Comparison of ENCODE assay signal across 1 cellular context in the genomic region with DNA sequence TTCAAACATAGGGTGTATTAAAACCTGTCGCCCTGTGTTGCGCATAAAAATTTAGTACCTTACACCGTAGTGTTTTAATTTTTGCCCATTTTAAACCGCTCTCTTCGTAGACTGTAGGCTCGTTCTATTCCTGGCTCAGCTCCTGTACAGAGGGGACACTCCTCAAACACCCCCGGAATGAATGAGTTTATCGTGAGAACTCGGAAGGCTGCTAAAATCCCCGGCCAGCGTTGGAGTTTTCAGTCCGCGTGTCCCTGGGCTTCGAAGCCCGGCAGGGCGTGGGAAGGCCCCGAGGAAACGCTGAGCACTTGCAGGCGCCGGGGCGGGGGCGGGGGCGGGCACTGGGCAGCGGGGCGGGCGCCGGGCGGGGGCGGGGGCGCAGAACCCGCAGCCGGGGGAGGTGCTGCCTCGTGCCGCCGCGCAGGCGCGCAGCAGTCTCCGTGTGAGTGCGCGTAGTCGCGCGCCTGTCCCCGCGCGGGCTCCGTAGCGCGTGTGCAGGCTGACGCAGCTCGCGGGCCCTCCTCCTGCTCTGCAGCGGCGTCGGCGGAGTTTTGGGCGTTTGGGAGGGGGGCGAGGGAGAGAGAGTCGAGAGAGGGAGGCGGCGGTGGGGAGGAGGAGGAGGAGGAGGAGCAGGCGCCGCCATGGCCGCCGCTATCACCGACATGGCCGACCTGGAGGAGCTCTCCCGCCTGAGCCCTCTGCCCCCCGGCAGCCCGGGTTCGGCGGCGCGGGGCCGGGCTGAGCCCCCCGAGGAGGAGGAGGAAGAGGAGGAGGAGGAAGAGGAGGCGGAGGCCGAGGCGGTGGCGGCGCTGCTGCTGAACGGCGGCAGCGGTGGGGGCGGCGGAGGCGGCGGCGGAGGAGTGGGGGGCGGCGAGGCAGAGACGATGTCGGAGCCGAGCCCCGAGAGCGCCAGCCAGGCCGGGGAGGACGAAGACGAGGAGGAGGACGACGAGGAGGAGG.
A peak's percentile ranks its signal among the peaks of the same experiment; 100 is the strongest.
TF ChIP-seq lines count a peak whose summit lies in the region.

A gene with protein sequence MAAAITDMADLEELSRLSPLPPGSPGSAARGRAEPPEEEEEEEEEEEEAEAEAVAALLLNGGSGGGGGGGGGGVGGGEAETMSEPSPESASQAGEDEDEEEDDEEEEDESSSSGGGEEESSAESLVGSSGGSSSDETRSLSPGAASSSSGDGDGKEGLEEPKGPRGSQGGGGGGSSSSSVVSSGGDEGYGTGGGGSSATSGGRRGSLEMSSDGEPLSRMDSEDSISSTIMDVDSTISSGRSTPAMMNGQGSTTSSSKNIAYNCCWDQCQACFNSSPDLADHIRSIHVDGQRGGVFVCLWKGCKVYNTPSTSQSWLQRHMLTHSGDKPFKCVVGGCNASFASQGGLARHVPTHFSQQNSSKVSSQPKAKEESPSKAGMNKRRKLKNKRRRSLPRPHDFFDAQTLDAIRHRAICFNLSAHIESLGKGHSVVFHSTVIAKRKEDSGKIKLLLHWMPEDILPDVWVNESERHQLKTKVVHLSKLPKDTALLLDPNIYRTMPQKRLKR (plus strand): TSS at position 434 of the 960 bp plus-strand sequence. CDS start 208 bp downstream, at position 642.

TF ChIP-seq in HepG2, 621 proteins besides CTCF, POLR2A, EP300 and RAD21 (continued from another document and continues in another):
- TF ChIP-seq, protein P1, sequence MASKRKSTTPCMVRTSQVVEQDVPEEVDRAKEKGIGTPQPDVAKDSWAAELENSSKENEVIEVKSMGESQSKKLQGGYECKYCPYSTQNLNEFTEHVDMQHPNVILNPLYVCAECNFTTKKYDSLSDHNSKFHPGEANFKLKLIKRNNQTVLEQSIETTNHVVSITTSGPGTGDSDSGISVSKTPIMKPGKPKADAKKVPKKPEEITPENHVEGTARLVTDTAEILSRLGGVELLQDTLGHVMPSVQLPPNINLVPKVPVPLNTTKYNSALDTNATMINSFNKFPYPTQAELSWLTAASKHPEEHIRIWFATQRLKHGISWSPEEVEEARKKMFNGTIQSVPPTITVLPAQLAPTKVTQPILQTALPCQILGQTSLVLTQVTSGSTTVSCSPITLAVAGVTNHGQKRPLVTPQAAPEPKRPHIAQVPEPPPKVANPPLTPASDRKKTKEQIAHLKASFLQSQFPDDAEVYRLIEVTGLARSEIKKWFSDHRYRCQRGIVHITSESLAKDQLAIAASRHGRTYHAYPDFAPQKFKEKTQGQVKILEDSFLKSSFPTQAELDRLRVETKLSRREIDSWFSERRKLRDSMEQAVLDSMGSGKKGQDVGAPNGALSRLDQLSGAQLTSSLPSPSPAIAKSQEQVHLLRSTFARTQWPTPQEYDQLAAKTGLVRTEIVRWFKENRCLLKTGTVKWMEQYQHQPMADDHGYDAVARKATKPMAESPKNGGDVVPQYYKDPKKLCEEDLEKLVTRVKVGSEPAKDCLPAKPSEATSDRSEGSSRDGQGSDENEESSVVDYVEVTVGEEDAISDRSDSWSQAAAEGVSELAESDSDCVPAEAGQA (IDR thresholded peaks at IDR 0.05; ENCODE audit: low read depth), result no peak
- TF ChIP-seq, protein P1 (CRISPR knock-in tag; IDR thresholded peaks at IDR 0.05; ENCODE audit: borderline replicate concordance), result no peak
- TF ChIP-seq HNRNPLL (IDR thresholded peaks at IDR 0.05; ENCODE audit: low read depth, low read length, poor library complexity, severe bottlenecking), result peak; percentile 93
- TF ChIP-seq ZNF768 (CRISPR knock-in tag; IDR thresholded peaks at IDR 0.05), result peak; percentile 47; the same call in 1 of the 2 replicates
- peak; percentile 73 for TF ChIP-seq GATAD1 (CRISPR knock-in tag; IDR thresholded peaks at IDR 0.05)
- peak; percentile 83; the same call in 1 of the 2 replicates for TF ChIP-seq ZNF558 (CRISPR knock-in tag; IDR thresholded peaks at IDR 0.05; ENCODE audit: borderline replicate concordance)
- TF ChIP-seq GLI4 (CRISPR knock-in tag; IDR thresholded peaks at IDR 0.05; ENCODE audit: borderline replicate concordance), result no peak
- TF ChIP-seq, protein P2, sequence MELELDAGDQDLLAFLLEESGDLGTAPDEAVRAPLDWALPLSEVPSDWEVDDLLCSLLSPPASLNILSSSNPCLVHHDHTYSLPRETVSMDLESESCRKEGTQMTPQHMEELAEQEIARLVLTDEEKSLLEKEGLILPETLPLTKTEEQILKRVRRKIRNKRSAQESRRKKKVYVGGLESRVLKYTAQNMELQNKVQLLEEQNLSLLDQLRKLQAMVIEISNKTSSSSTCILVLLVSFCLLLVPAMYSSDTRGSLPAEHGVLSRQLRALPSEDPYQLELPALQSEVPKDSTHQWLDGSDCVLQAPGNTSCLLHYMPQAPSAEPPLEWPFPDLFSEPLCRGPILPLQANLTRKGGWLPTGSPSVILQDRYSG (CRISPR knock-in tag; IDR thresholded peaks at IDR 0.05), result peak; percentile 84; the same call in 1 of the 2 replicates
- TF ChIP-seq, protein P3, sequence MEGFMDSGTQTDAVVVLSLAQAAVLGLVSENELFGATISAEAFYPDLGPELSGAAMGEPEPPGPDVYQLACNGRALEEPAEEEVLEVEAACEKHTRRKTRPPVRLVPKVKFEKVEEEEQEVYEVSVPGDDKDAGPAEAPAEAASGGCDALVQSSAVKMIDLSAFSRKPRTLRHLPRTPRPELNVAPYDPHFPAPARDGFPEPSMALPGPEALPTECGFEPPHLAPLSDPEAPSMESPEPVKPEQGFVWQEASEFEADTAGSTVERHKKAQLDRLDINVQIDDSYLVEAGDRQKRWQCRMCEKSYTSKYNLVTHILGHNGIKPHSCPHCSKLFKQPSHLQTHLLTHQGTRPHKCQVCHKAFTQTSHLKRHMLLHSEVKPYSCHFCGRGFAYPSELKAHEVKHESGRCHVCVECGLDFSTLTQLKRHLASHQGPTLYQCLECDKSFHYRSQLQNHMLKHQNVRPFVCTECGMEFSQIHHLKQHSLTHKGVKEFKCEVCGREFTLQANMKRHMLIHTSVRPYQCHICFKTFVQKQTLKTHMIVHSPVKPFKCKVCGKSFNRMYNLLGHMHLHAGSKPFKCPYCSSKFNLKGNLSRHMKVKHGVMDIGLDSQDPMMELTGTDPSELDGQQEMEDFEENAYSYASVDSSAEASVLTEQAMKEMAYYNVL (CRISPR knock-in tag; IDR thresholded peaks at IDR 0.05; ENCODE audit: borderline replicate concordance), result no peak
- no peak for TF ChIP-seq ZNF282 (IDR thresholded peaks at IDR 0.05; ENCODE audit: partially characterized antibody)
- TF ChIP-seq, protein P4, sequence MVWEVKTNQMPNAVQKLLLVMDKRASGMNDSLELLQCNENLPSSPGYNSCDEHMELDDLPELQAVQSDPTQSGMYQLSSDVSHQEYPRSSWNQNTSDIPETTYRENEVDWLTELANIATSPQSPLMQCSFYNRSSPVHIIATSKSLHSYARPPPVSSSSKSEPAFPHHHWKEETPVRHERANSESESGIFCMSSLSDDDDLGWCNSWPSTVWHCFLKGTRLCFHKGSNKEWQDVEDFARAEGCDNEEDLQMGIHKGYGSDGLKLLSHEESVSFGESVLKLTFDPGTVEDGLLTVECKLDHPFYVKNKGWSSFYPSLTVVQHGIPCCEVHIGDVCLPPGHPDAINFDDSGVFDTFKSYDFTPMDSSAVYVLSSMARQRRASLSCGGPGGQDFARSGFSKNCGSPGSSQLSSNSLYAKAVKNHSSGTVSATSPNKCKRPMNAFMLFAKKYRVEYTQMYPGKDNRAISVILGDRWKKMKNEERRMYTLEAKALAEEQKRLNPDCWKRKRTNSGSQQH (CRISPR knock-in tag; IDR thresholded peaks at IDR 0.05; ENCODE audit: low read depth), result peak; percentile 61; the same call in 1 of the 2 replicates
- peak; percentile 84; the same call in 1 of the 2 replicates for TF ChIP-seq HOXA3 (CRISPR knock-in tag; IDR thresholded peaks at IDR 0.05)
- 0 out of 2 replicates have a peak, but pooled peaks have one; percentile 2 for TF ChIP-seq HNF4A (CRISPR knock-in tag; IDR thresholded peaks at IDR 0.05)
- TF ChIP-seq ZFP62 (CRISPR knock-in tag; IDR thresholded peaks at IDR 0.05), result no peak
- TF ChIP-seq ZBTB7A (CRISPR knock-in tag; IDR thresholded peaks at IDR 0.05), result peak; percentile 83; the same call in 1 of the 2 replicates
- no peak for TF ChIP-seq RXRA (CRISPR knock-in tag; IDR thresholded peaks at IDR 0.05)
- no peak for TF ChIP-seq NFIC (IDR thresholded peaks at IDR 0.05; ENCODE audit: low read length)
- TF ChIP-seq, protein P5, sequence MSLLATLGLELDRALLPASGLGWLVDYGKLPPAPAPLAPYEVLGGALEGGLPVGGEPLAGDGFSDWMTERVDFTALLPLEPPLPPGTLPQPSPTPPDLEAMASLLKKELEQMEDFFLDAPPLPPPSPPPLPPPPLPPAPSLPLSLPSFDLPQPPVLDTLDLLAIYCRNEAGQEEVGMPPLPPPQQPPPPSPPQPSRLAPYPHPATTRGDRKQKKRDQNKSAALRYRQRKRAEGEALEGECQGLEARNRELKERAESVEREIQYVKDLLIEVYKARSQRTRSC (CRISPR knock-in tag; IDR thresholded peaks at IDR 0.05; ENCODE audit: low read depth), result no peak
- TF ChIP-seq ZNF441 (CRISPR knock-in tag; IDR thresholded peaks at IDR 0.05; ENCODE audit: borderline replicate concordance), result peak; percentile 44
- TF ChIP-seq SOX6 (IDR thresholded peaks at IDR 0.05), result no peak
- peak; percentile 32; the same call in 1 of the 2 replicates for TF ChIP-seq SOX6 (CRISPR knock-in tag; IDR thresholded peaks at IDR 0.05)
- peak; percentile 34 for TF ChIP-seq AGO2 (optimal IDR thresholded peaks at IDR 0.05; ENCODE audit: low read depth, low read length)
- TF ChIP-seq, protein P6, sequence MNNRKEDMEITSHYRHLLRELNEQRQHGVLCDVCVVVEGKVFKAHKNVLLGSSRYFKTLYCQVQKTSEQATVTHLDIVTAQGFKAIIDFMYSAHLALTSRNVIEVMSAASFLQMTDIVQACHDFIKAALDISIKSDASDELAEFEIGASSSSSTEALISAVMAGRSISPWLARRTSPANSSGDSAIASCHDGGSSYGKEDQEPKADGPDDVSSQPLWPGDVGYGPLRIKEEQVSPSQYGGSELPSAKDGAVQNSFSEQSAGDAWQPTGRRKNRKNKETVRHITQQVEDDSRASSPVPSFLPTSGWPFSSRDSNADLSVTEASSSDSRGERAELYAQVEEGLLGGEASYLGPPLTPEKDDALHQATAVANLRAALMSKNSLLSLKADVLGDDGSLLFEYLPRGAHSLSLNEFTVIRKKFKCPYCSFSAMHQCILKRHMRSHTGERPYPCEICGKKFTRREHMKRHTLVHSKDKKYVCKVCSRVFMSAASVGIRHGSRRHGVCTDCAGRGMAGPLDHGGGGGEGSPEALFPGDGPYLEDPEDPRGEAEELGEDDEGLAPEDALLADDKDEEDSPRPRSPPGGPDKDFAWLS (CRISPR knock-in tag; IDR thresholded peaks at IDR 0.05; ENCODE audit: borderline replicate concordance), result no peak
- TF ChIP-seq, protein P7, sequence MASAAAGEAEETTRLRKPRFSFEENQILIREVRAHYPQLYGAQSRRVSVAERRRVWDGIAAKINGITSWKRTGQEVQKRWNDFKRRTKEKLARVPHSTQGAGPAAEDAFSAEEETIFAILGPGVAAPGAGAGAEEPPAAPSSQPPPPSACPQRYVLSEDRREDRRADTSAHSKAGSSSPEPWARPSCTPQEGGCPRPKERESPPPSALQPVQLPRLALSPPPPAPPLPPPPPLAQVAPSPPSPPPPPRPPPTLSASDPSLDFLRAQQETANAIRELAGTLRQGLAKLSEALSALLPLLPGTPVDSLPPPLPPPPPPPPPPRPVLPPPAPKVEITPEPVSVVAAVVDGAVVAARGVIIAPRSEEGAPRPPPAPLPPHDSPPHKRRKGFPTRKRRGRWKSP (CRISPR knock-in tag; IDR thresholded peaks at IDR 0.05), result peak; percentile 13; the same call in 1 of the 2 replicates
- peak; percentile 76; the same call in 1 of the 2 replicates for TF ChIP-seq SPEN (CRISPR knock-in tag; IDR thresholded peaks at IDR 0.05; ENCODE audit: low read depth)
- TF ChIP-seq, protein P8, sequence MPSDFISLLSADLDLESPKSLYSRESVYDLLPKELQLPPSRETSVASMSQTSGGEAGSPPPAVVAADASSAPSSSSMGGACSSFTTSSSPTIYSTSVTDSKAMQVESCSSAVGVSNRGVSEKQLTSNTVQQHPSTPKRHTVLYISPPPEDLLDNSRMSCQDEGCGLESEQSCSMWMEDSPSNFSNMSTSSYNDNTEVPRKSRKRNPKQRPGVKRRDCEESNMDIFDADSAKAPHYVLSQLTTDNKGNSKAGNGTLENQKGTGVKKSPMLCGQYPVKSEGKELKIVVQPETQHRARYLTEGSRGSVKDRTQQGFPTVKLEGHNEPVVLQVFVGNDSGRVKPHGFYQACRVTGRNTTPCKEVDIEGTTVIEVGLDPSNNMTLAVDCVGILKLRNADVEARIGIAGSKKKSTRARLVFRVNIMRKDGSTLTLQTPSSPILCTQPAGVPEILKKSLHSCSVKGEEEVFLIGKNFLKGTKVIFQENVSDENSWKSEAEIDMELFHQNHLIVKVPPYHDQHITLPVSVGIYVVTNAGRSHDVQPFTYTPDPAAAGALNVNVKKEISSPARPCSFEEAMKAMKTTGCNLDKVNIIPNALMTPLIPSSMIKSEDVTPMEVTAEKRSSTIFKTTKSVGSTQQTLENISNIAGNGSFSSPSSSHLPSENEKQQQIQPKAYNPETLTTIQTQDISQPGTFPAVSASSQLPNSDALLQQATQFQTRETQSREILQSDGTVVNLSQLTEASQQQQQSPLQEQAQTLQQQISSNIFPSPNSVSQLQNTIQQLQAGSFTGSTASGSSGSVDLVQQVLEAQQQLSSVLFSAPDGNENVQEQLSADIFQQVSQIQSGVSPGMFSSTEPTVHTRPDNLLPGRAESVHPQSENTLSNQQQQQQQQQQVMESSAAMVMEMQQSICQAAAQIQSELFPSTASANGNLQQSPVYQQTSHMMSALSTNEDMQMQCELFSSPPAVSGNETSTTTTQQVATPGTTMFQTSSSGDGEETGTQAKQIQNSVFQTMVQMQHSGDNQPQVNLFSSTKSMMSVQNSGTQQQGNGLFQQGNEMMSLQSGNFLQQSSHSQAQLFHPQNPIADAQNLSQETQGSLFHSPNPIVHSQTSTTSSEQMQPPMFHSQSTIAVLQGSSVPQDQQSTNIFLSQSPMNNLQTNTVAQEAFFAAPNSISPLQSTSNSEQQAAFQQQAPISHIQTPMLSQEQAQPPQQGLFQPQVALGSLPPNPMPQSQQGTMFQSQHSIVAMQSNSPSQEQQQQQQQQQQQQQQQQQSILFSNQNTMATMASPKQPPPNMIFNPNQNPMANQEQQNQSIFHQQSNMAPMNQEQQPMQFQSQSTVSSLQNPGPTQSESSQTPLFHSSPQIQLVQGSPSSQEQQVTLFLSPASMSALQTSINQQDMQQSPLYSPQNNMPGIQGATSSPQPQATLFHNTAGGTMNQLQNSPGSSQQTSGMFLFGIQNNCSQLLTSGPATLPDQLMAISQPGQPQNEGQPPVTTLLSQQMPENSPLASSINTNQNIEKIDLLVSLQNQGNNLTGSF (CRISPR knock-in tag; IDR thresholded peaks at IDR 0.05), result peak; percentile 45; the same call in 1 of the 2 replicates
- TF ChIP-seq ZNF530 (CRISPR knock-in tag; IDR thresholded peaks at IDR 0.05; ENCODE audit: low read depth), result no peak
- peak; percentile 83 for TF ChIP-seq POLR2G (IDR thresholded peaks at IDR 0.05; ENCODE audit: low read depth, low read length)
